7 cellular contexts compared by ENCODE assay signal in genomic region chr22:41596776-41597634, GRCh38. TPM values are rescaled to one million over a fixed set of nuclear protein-coding genes. Genes with fewer than 3 reads are reported as not detected.
A peak's percentile ranks its signal among the peaks of the same experiment; 100 is the strongest.
DNase-seq lines count a peak whose midpoint lies in the region; ATAC-seq lines count a peak whose summit lies in the region.

No MANE protein-coding gene starts in this region.

- no peak overlapping the region for H3K4me3 ChIP-seq in SJSA1

- no peak overlapping the region for H3K4me3 Mint-ChIP-seq in stimulated activated effector memory CD8-positive, alpha-beta T cell treated with anti-CD3 and anti-CD28 coated beads, Interleukin-12 subunit alpha, Interleukin-12 subunit beta, amount 100 ng/mL, for 72 hours

- DNase-seq in DMS53 (lab: John Stamatoyannopoulos, UW) (peak; percentile 75), HPDE6-E6E7 (ENCODE audit: extremely low spot score) (peak; percentile 48), SJSA1 (ENCODE audit: low read depth in 1 of 2, low spot score in 2 of 2) (peak; percentile 42 to 62), cerebellum (ENCODE audit: low spot score) (peak; percentile 63), kidney tubule cell (ENCODE audit: low spot score) (peak; percentile 53)
- DNase-seq in stimulated activated effector memory CD8-positive, alpha-beta T cell treated with anti-CD3 and anti-CD28 coated beads, Interleukin-12 subunit alpha, Interleukin-12 subunit beta, amount 100 ng/mL, for 72 hours (ENCODE audit: low spot score in 2 of 2) = no peak

- H3K4me1 Mint-ChIP-seq in stimulated activated effector memory CD8-positive, alpha-beta T cell treated with anti-CD3 and anti-CD28 coated beads, Interleukin-12 subunit alpha, Interleukin-12 subunit beta, amount 100 ng/mL, for 72 hours = peaks cover 9% of the 10 kb centered on the region

- H3K9me3 Mint-ChIP-seq in stimulated activated effector memory CD8-positive, alpha-beta T cell treated with anti-CD3 and anti-CD28 coated beads, Interleukin-12 subunit alpha, Interleukin-12 subunit beta, amount 100 ng/mL, for 72 hours = no peaks in the 10 kb centered on the region

- H3K27ac Mint-ChIP-seq in stimulated activated effector memory CD8-positive, alpha-beta T cell treated with anti-CD3 and anti-CD28 coated beads, Interleukin-12 subunit alpha, Interleukin-12 subunit beta, amount 100 ng/mL, for 72 hours = no peak overlapping the region

- peak; percentile 71 for ATAC-seq in stimulated activated effector memory CD8-positive, alpha-beta T cell treated with anti-CD3 and anti-CD28 coated beads, Interleukin-12 subunit alpha, Interleukin-12 subunit beta, amount 100 ng/mL, for 72 hours
- no peak for ATAC-seq in HG02759 (IDR thresholded peaks at IDR 0.05; ENCODE audit: unreplicated experiment)

- H3K9me3 ChIP-seq in SJSA1 (replicated peaks) = no peaks in the 10 kb centered on the region

- H3K36me3 Mint-ChIP-seq in stimulated activated effector memory CD8-positive, alpha-beta T cell treated with anti-CD3 and anti-CD28 coated beads, Interleukin-12 subunit alpha, Interleukin-12 subunit beta, amount 100 ng/mL, for 72 hours = peaks cover 45% of the 10 kb centered on the region

- H3K4me1 ChIP-seq in SJSA1 (replicated peaks) = peaks cover 18% of the 10 kb centered on the region

- no peak overlapping the region for H3K27ac ChIP-seq in SJSA1

- no peaks in the 10 kb centered on the region for H3K27me3 ChIP-seq in SJSA1 (replicated peaks)

- H3K36me3 ChIP-seq in SJSA1 = peaks cover 7% of the 10 kb centered on the region

RNA-seq across cellular contexts. Expression of gene PMM1, which starts 7.4 kb away (rescaled TPM):
- total RNA-seq in SJSA1 (2014; rRNA removed; shearing (Covaris generic)) = 23.3 and 27.0 TPM in 2 replicates
- 13.9 TPM for total RNA-seq in cerebellum

RNA-seq across cellular contexts. Expression of gene DESI1, which starts 23.8 kb away (rescaled TPM):
- 12.2 and 33.3 TPM in 2 replicates for total RNA-seq in SJSA1 (2014; rRNA removed; shearing (Covaris generic))
- 18.8 TPM for total RNA-seq in cerebellum

RNA-seq across cellular contexts. Expression of gene XRCC6, which starts 24.1 kb away (rescaled TPM):
- 540 and 624 TPM in 2 replicates for total RNA-seq in SJSA1 (2014; rRNA removed; shearing (Covaris generic))
- 131 TPM for total RNA-seq in cerebellum

RNA-seq across cellular contexts. Expression of gene CSDC2, which starts 36.2 kb away (rescaled TPM):
- total RNA-seq in SJSA1 (2014; rRNA removed; shearing (Covaris generic)) = not detected in 2 replicates
- 9.1 TPM for total RNA-seq in cerebellum

RNA-seq across cellular contexts. Expression of gene POLR3H, which starts 52.7 kb away (rescaled TPM):
- total RNA-seq in SJSA1 (2014; rRNA removed; shearing (Covaris generic)) = 14.8 and 16.6 TPM in 2 replicates
- total RNA-seq in cerebellum = 24.4 TPM

Comparison
In these comparisons a context has a peak if more than half of its experiments do, and no peak if none do; other contexts are left out.
1. DNase-seq: peak in DMS53 (single experiment), HPDE6-E6E7 (single experiment), SJSA1 (2 of 2), cerebellum (single experiment) and kidney tubule cell (single experiment); none in stimulated activated effector memory CD8-positive, alpha-beta T cell treated with anti-CD3 and anti-CD28 coated beads, Interleukin-12 subunit alpha, Interleukin-12 subunit beta, amount 100 ng/mL, for 72 hours (0 of 2).